ENCODE assay signal across 21 cellular contexts in genomic region chr7:43701929-43702328, GRCh38. TPM values are rescaled to one million over a fixed set of nuclear protein-coding genes. Genes with fewer than 3 reads are reported as not detected.
DNase-seq lines count a peak whose midpoint lies in the region; ATAC-seq, FAIRE-seq and TF ChIP-seq lines count a peak whose summit lies in the region.
"Had no signal": no experiment of that assay in that cellular context is flagged by ENCODE, and none has a peak within 500 bp of the region (broad histone marks: within the 10 kb centered on the region; RNA-seq: fewer than 3 reads in every experiment).

No MANE protein-coding gene starts in this region.

- SMC1A ChIA-PET in GM12878 (lab: Charles Lee; ENCODE audit: uncharacterized antibody, unreplicated experiment): interaction anchor here (0.6 to 6.8 kb wide), 8 partner anchors 11 to 137 kb away, joined by 3 to 307 read pairs (median 62); partner anchors contain the start of gene STK17A

- H3K4me1 ChIP-seq in GM23338 (ENCODE audit: insufficient read depth) (peaks cover 35% of the 10 kb centered on the region), KMS-11 (ENCODE audit: low read depth, poor library complexity, severe bottlenecking) (peaks cover 77% of the 10 kb centered on the region), GM12878 (ENCODE audit: control insufficient read depth, insufficient read depth, low read length) (peaks cover 43% of the 10 kb centered on the region)

- no peak for DNase-seq in CD4-positive, alpha-beta T cell
- DNase-seq in GM23338 (ENCODE audit: low spot score) (no peak), GM12878 (ENCODE audit: low read depth, low spot score) (no peak), mesothelial cell of epicardium (ENCODE audit: low spot score in 2 of 2, unreplicated experiment in 2 of 2) (no peak), NCI-H446 (lab: John Stamatoyannopoulos, UW) (no peak)
- no peak for DNase-seq in activated CD4-positive, alpha-beta T cell treated with anti-CD3 and anti-CD28 coated beads, Interleukin-2, amount 50 U/mL, for 48 hours
- DNase-seq: H7, NCI-H1092 treated with DMSO at 0.1 percent for 48 hours, NCI-H1436, NCI-H187, NCI-H2171 treated with DMSO at 0.1 percent for 48 hours, NCI-H345, NCI-H524, NCI-H748 treated with DMSO at 0.1 percent for 48 hours, SIG-M5, SK-N-SH had no signal

- peak overlapping the region; percentile 66 for H3K27ac Mint-ChIP-seq in CD4-positive, alpha-beta T cell
- H3K27ac Mint-ChIP-seq in GM23338: 0 out of 2 replicates have a peak overlapping the region, but pooled peaks have one; percentile 82
- H3K27ac Mint-ChIP-seq in mesothelial cell of epicardium: no peak overlapping the region

- no peak for FAIRE-seq in GM12878 (lab: Jason Lieb, UNC)
- FAIRE-seq: D721Med, RCC 7860 had no signal

- no peak for TF ChIP-seq CTCF in CD4-positive, alpha-beta T cell (IDR thresholded peaks at IDR 0.05)
- no peak for TF ChIP-seq CTCF in GM23338 (conservative IDR thresholded peaks at IDR 0.05; ENCODE audit: low read depth in 2 of 2)
- TF ChIP-seq CTCF in KMS-11 (conservative IDR thresholded peaks at IDR 0.05; ENCODE audit: low read depth, low read length): no peak
- no peak for TF ChIP-seq CTCF in GM12878 (IDR thresholded peaks at IDR 0.05 in 2 of 3, conservative IDR thresholded peaks at IDR 0.05 in 1 of 3; ENCODE audit: control insufficient read depth in 2 of 3, extremely low read depth in 1 of 3, insufficient read depth in 1 of 3, low read depth in 3 of 3, low read length in 3 of 3)
- no peak for TF ChIP-seq CTCF in mesothelial cell of epicardium (IDR thresholded peaks at IDR 0.05; ENCODE audit: unreplicated experiment)

- no peaks in the 10 kb centered on the region for H3K9me3 ChIP-seq in CD4-positive, alpha-beta T cell (ENCODE audit: control insufficient read depth, low read length)
- peaks cover 20% of the 10 kb centered on the region; the same call in 2 of the 3 replicates for H3K9me3 ChIP-seq in GM12878 (replicated peaks; ENCODE audit: control insufficient read depth, insufficient read depth, low read length)
- H3K9me3 ChIP-seq: SK-N-SH had no signal

- H3K9ac ChIP-seq in KMS-11 (no peak overlapping the region), GM12878 (ENCODE audit: control insufficient read depth, insufficient read depth, low read length) (no peak overlapping the region)
- H3K9ac ChIP-seq: SK-N-SH had no signal

- no peaks in the 10 kb centered on the region for H3K27me3 Mint-ChIP-seq in CD4-positive, alpha-beta T cell
- H3K27me3 Mint-ChIP-seq in GM23338 (ENCODE audit: insufficient read depth, low read depth, poor library complexity) (no peaks in the 10 kb centered on the region), mesothelial cell of epicardium (ENCODE audit: low read depth) (no peaks in the 10 kb centered on the region)
- H3K27me3 Mint-ChIP-seq: IgD-negative memory B cell had no signal

- 0 out of 2 replicates have a peak overlapping the region, but pooled peaks have one; percentile 7 for H3K4me3 ChIP-seq in GM23338
- no peak overlapping the region for H3K4me3 ChIP-seq in KMS-11 (IDR thresholded peaks at IDR 0.05; ENCODE audit: insufficient read depth, low read depth, low read length)
- H3K4me3 ChIP-seq in GM12878: no peak overlapping the region

- H3K36me3 ChIP-seq in GM23338 (ENCODE audit: insufficient read depth): no peaks in the 10 kb centered on the region
- no peaks in the 10 kb centered on the region for H3K36me3 ChIP-seq in KMS-11 (ENCODE audit: insufficient read depth)
- H3K36me3 ChIP-seq in GM12878 (ENCODE audit: control insufficient read depth in 2 of 2, insufficient read depth in 2 of 2, low read length in 1 of 2): peaks cover 6 to 10% of the 10 kb centered on the region in 2 experiments

- peaks cover 6% of the 10 kb centered on the region for H3K36me3 Mint-ChIP-seq in CD4-positive, alpha-beta T cell (ENCODE audit: low read depth)
- peaks cover 27% of the 10 kb centered on the region for H3K36me3 Mint-ChIP-seq in GM23338 (ENCODE audit: low read depth)
- H3K36me3 Mint-ChIP-seq in mesothelial cell of epicardium: peaks cover 30% of the 10 kb centered on the region

- TF ChIP-seq EP300 in GM12878 (IDR thresholded peaks at IDR 0.05; ENCODE audit: borderline replicate concordance in 1 of 2, control insufficient read depth in 1 of 2, low read depth in 2 of 2, low read length in 2 of 2): no peak

- H3K27me3 ChIP-seq in CD4-positive, alpha-beta T cell (ENCODE audit: control insufficient read depth, insufficient read depth, low read length): no peaks in the 10 kb centered on the region
- no peaks in the 10 kb centered on the region for H3K27me3 ChIP-seq in GM23338 (ENCODE audit: insufficient read depth)
- no peaks in the 10 kb centered on the region for H3K27me3 ChIP-seq in KMS-11 (ENCODE audit: insufficient read depth, low read depth)
- no peaks in the 10 kb centered on the region for H3K27me3 ChIP-seq in GM12878 (replicated peaks in 1 of 2; ENCODE audit: control insufficient read depth in 2 of 2, insufficient read depth in 2 of 2, low read length in 1 of 2)

- H3K4me2 ChIP-seq in GM23338 (peak overlapping the region; percentile 39), KMS-11 (peak overlapping the region; percentile 74), GM12878 (ENCODE audit: control insufficient read depth, insufficient read depth) (peak overlapping the region; percentile 22; the same call in 1 of the 2 replicates)
- H3K4me2 ChIP-seq: SK-N-SH had no signal

- no peaks in the 10 kb centered on the region for H3K9me3 Mint-ChIP-seq in CD4-positive, alpha-beta T cell
- H3K9me3 Mint-ChIP-seq in GM23338 (peaks cover 4% of the 10 kb centered on the region; the same call in 2 of the 3 replicates), mesothelial cell of epicardium (peaks cover 23% of the 10 kb centered on the region)
- H3K9me3 Mint-ChIP-seq: IgD-negative memory B cell had no signal

- H3K9me2 ChIP-seq in GM23338 (ENCODE audit: insufficient read depth): no peaks in the 10 kb centered on the region
- H3K9me2 ChIP-seq: SK-N-SH had no signal

- intact Hi-C loops in CD4-positive, alpha-beta T cell (cut with DNase I, micrococcal nuclease): loop anchor here in 1 of 2 experiments (2.0 kb wide), 2 partner anchors 19 to 51 kb away; no protein-coding TSS in a partner anchor
- intact Hi-C loops in GM12878 (cut with micrococcal nuclease; ENCODE audit: unreplicated experiment): loop anchor here (5.0 kb wide), 1 partner anchor 75 kb away; no protein-coding TSS in a partner anchor

- CTCF ChIA-PET in CD4-positive, alpha-beta T cell (lab: Charles Lee): interaction anchor here (1.4 to 6.6 kb wide), 2 partner anchors 118 to 129 kb away, joined by 3 to 323 read pairs; partner anchors contain the start of gene STK17A
- CTCF ChIA-PET in GM12878 (lab: Yijun Ruan, JAX): interaction anchor here (0.9 to 6.3 kb wide), 7 partner anchors 15 to 247 kb away, joined by 3 to 456 read pairs (median 100); partner anchors contain the start of gene STK17A

- H3F3A ChIP-seq in GM23338 (replicated peaks; ENCODE audit: low read depth): no peaks in the 10 kb centered on the region

- no peak overlapping the region for H2AFZ ChIP-seq in GM23338
- no peak overlapping the region for H2AFZ ChIP-seq in KMS-11 (ENCODE audit: low read depth)
- H2AFZ ChIP-seq in GM12878 (ENCODE audit: control insufficient read depth, low read depth, low read length): no peak overlapping the region

- RAD21 ChIA-PET in GM12878 (lab: Charles Lee; ENCODE audit: unreplicated experiment): interaction anchor here (1.0 to 6.8 kb wide), 6 partner anchors 8 to 135 kb away, joined by 3 to 516 read pairs (median 27); partner anchors contain the start of gene STK17A

- peaks cover 66% of the 10 kb centered on the region for H3K4me1 Mint-ChIP-seq in CD4-positive, alpha-beta T cell (ENCODE audit: low read depth)
- H3K4me1 Mint-ChIP-seq in GM23338: peaks cover 31% of the 10 kb centered on the region
- H3K4me1 Mint-ChIP-seq in mesothelial cell of epicardium: no peaks in the 10 kb centered on the region

- H4K20me1 ChIP-seq in GM23338 (replicated peaks; ENCODE audit: insufficient read depth): no peaks in the 10 kb centered on the region; the same call in 1 of the 2 replicates
- peaks cover 5% of the 10 kb centered on the region; the same call in 1 of the 2 replicates for H4K20me1 ChIP-seq in KMS-11 (ENCODE audit: insufficient read depth)
- no peaks in the 10 kb centered on the region for H4K20me1 ChIP-seq in GM12878 (ENCODE audit: control insufficient read depth, insufficient read depth)

- TF ChIP-seq POLR2A in GM12878 (IDR thresholded peaks at IDR 0.05; ENCODE audit: low read depth, low read length): no peak

- no peak overlapping the region for H3K4me3 Mint-ChIP-seq in CD4-positive, alpha-beta T cell
- no peak overlapping the region for H3K4me3 Mint-ChIP-seq in GM23338
- no peak overlapping the region for H3K4me3 Mint-ChIP-seq in mesothelial cell of epicardium
- H3K4me3 Mint-ChIP-seq: IgD-negative memory B cell had no signal

- POLR2A ChIA-PET in CD4-positive, alpha-beta T cell (lab: Charles Lee): interaction anchor here (0.7 to 5.6 kb wide), 2 partner anchors 22 to 117 kb away, joined by 3 to 254 read pairs; partner anchors contain the start of gene STK17A
- POLR2A ChIA-PET in GM12878 (lab: Charles Lee): interaction anchor here (0.7 to 2.5 kb wide), 4 partner anchors 19 to 117 kb away, joined by 3 to 9 read pairs (median 4); no protein-coding TSS in a partner anchor

- no TSS peak for BruUV-seq in GM12878 (replicated peaks; lab: Mats Ljungman, UMichigan)

- WGBS in GM12878 (ENCODE audit: insufficient coverage, insufficient replicate concordance, low lambda C conversion rate, missing lambda C conversion rate): 95% methylated on average over 3 of the region's 3 CpGs

- TF ChIP-seq RAD21 in GM12878 (IDR thresholded peaks at IDR 0.05; ENCODE audit: insufficient read depth, low read depth, low read length): no peak

- in situ Hi-C loops in GM12878 (cut with MboI): loop anchor here (10.0 kb wide), 1 partner anchor 247 kb away; no protein-coding TSS in a partner anchor

- H3K27ac ChIP-seq in CD4-positive, alpha-beta T cell (ENCODE audit: low read depth, low read length): no peak overlapping the region
- peak overlapping the region; percentile 75 for H3K27ac ChIP-seq in GM23338 (ENCODE audit: low read depth)
- peak overlapping the region; percentile 60; the same call in 1 of the 2 replicates for H3K27ac ChIP-seq in KMS-11
- no peak overlapping the region for H3K27ac ChIP-seq in GM12878 (ENCODE audit: control insufficient read depth, insufficient read depth)

- no peak for ATAC-seq in CD4-positive, alpha-beta T cell (ENCODE audit: poor library complexity)
- ATAC-seq in GM23338 (no peak), GM12878 (no peak), GM21367 (IDR thresholded peaks at IDR 0.05; ENCODE audit: unreplicated experiment) (no peak)

- H3K79me2 ChIP-seq in GM23338 (replicated peaks; ENCODE audit: insufficient read depth) (peaks cover 86% of the 10 kb centered on the region), KMS-11 (ENCODE audit: insufficient read depth, low read depth) (peaks cover 82% of the 10 kb centered on the region), GM12878 (ENCODE audit: control insufficient read depth, insufficient read depth, low read length) (peaks cover 64% of the 10 kb centered on the region)

RNA-seq across cellular contexts. Expression of gene COA1, which starts 27.4 kb away (rescaled TPM):
- 10 to 100 TPM; 78.9 to 80.7 TPM for total RNA-seq in CD4-positive, alpha-beta T cell
- 149 and 158 TPM in 2 replicates for total RNA-seq in GM23338 (2014; rRNA removed; shearing (Covaris generic))
- polyA plus RNA-seq in GM23338 (2016; fragmentation: Nextera tagmentation; extraction: Ambion mirVana) (152 and 156 TPM in 2 replicates), GM12878 (2011; rRNA removed) (109 and 117 TPM in 2 replicates), GM12878 (2014; fragmentation: Illumina TruSeq; extraction: Trizol) (122 and 171 TPM in 2 replicates), GM12878 (2014; fragmentation: Nextera tagmentation; extraction: Ambion mirVana) (100 to 1,000 TPM; 218 to 258 TPM), GM12878 (2014; rRNA removed) (105 and 126 TPM in 2 replicates), GM12878 (2016; fragmentation: Nextera tagmentation; extraction: Ambion mirVana) (100 to 1,000 TPM; 104 to 106 TPM)
- 530 and 536 TPM in 2 replicates for total RNA-seq in GM12878 (2013; cell fraction: nucleolus; rRNA removed)
- total RNA-seq in GM12878 (2014; rRNA removed) (87.1 and 102 TPM in 2 replicates), GM12878 (2014; rRNA removed; fragmentation: Illumina TruSeq; extraction: Trizol) (97.3 and 103 TPM in 2 replicates), GM12878 (2021) (83.1 and 84.9 TPM in 2 replicates), mesothelial cell of epicardium (89.3 to 93.7 TPM (median 91.8 TPM) in 3 replicates)
- 75.1 TPM for polyA plus RNA-seq in GM12878 (2011; ENCODE audit: low read depth)
- polyA plus RNA-seq in GM12878 (2011; cell fraction: cytosol; rRNA removed): 98.4 and 113 TPM in 2 replicates
- 98.0 and 106 TPM in 2 replicates for polyA plus RNA-seq in GM12878 (2011; cell fraction: nucleus; rRNA removed)
- 80.5 and 85.8 TPM in 2 replicates for polyA plus RNA-seq in GM12878 (2012)
- 141 and 202 TPM in 2 replicates for polyA minus RNA-seq in GM12878 (2011; rRNA and poly(A)+ RNA removed)
- 22.2 and 26.7 TPM in 2 replicates for polyA minus RNA-seq in GM12878 (2011; cell fraction: cytosol; rRNA and poly(A)+ RNA removed)
- polyA minus RNA-seq in GM12878 (2011; cell fraction: nucleus; rRNA and poly(A)+ RNA removed): 105 and 157 TPM in 2 replicates

RNA-seq across cellular contexts. Expression of gene BLVRA, which starts 56.6 kb away (rescaled TPM):
- total RNA-seq in CD4-positive, alpha-beta T cell: 10 to 100 TPM; 15.7 TPM
- total RNA-seq in GM23338 (2014; rRNA removed; shearing (Covaris generic)): 17.0 and 20.4 TPM in 2 replicates
- polyA plus RNA-seq in GM23338 (2016; fragmentation: Nextera tagmentation; extraction: Ambion mirVana) (37.7 and 46.5 TPM in 2 replicates), GM12878 (2011; rRNA removed) (118 and 120 TPM in 2 replicates), GM12878 (2014; fragmentation: Illumina TruSeq; extraction: Trizol) (87.1 and 92.1 TPM in 2 replicates), GM12878 (2014; fragmentation: Nextera tagmentation; extraction: Ambion mirVana) (100 to 1,000 TPM; 187 to 198 TPM), GM12878 (2014; rRNA removed) (81.2 and 91.4 TPM in 2 replicates), GM12878 (2016; fragmentation: Nextera tagmentation; extraction: Ambion mirVana) (100 to 1,000 TPM; 113 TPM)
- total RNA-seq in GM12878 (2013; cell fraction: nucleolus; rRNA removed): 15.2 and 15.9 TPM in 2 replicates
- total RNA-seq in GM12878 (2014; rRNA removed) (61.7 and 63.3 TPM in 2 replicates), GM12878 (2014; rRNA removed; fragmentation: Illumina TruSeq; extraction: Trizol) (66.5 and 67.9 TPM in 2 replicates), GM12878 (2021) (66.9 and 73.7 TPM in 2 replicates), mesothelial cell of epicardium (27.3 to 29.6 TPM (median 28.9 TPM) in 3 replicates)
- polyA plus RNA-seq in GM12878 (2011; ENCODE audit: low read depth): 43.7 TPM
- 96.3 and 97.6 TPM in 2 replicates for polyA plus RNA-seq in GM12878 (2011; cell fraction: cytosol; rRNA removed)
- 50.2 and 66.6 TPM in 2 replicates for polyA plus RNA-seq in GM12878 (2011; cell fraction: nucleus; rRNA removed)
- 53.4 and 58.5 TPM in 2 replicates for polyA plus RNA-seq in GM12878 (2012)
- 46.7 and 73.4 TPM in 2 replicates for polyA minus RNA-seq in GM12878 (2011; rRNA and poly(A)+ RNA removed)
- 17.5 and 29.0 TPM in 2 replicates for polyA minus RNA-seq in GM12878 (2011; cell fraction: cytosol; rRNA and poly(A)+ RNA removed)
- 10.9 and 14.8 TPM in 2 replicates for polyA minus RNA-seq in GM12878 (2011; cell fraction: nucleus; rRNA and poly(A)+ RNA removed)

Comparison
In these comparisons a context has a peak if more than half of its experiments do, and no peak if none do; other contexts are left out.
1. H3K27ac ChIP-seq: peak in GM23338 (single experiment) and KMS-11 (single experiment); none in CD4-positive, alpha-beta T cell (single experiment) and GM12878 (single experiment).
2. H3K4me2 ChIP-seq: peak in every context shown above with its lines; median percentile 74 in KMS-11; 39 in GM23338; 22 in GM12878.